In the genomic region with DNA sequence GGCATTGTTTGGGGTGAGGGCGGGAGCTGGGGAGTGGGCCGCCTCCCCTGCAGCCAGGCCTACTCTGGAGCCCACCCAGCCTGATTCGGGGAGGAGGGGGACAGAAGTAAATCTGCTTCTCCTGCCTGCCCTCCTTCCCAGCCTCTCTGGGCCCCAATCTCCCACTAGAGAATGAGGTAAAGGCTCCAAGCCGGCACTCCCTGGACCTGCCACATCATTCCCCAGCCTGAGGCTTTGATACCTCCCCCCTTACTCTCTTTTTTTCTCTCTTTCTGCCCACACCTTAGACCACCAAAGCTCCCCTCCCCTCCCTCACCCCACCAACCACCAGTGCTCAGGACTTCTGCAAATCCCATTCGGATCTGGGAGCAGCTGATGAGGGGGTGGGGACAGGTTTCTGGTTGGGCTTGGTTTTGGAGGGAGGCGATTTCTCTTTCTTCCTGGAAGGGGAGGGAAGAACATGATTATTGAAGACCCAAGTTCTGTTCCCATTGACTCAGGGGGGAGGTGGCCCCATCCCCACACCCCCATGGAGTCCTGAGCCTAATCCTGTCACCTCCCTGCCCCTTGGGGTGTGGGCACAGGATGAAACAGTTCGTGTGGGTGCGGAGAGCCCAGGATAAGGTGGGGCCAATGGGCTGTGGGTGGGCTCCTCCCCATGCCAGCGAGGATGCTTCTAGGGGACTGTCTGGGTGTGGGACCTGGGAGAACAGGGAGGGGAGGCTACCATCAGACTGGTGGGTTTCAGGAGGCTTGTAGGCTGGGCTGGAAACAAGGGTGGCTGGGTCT, we compare ENCODE assay signal across 8 cellular contexts. TPM values are rescaled to one million over a fixed set of nuclear protein-coding genes. Genes with fewer than 3 reads are reported as not detected.
A peak's percentile ranks its signal among the peaks of the same experiment; 100 is the strongest.
DNase-seq lines count a peak whose midpoint lies in the region; ATAC-seq and TF ChIP-seq lines count a peak whose summit lies in the region.

No MANE protein-coding gene starts in this region.

- 0 to 5% (median 2%) methylated on average over 8 to 9 of the region's 9 CpGs for WGBS in heart left ventricle, 4 donors

- H3K4me1 ChIP-seq in heart left ventricle, result peaks cover 29 to 78% (median 67%) of the 10 kb centered on the region in 12 donors
- peaks cover 24% of the 10 kb centered on the region for H3K4me1 ChIP-seq in iPS-18a (ENCODE audit: control insufficient read depth, low read depth, low read length)

- peak overlapping the region; percentile 86 to 100 (median 100) for H3K27ac ChIP-seq in heart left ventricle
- H3K27ac ChIP-seq in iPS-18a (ENCODE audit: low read length), result no peak overlapping the region

- H3K4me1 Mint-ChIP-seq in activated naive CD8-positive, alpha-beta T cell (ENCODE audit: low read depth), result peaks cover 66% of the 10 kb centered on the region
- peaks cover 80% of the 10 kb centered on the region for H3K4me1 Mint-ChIP-seq in stimulated activated memory B cell treated with anti-CD40 and anti-IgM and Interleukin-4, amounts not matched to agents 10 μg/mL and 1 μg/mL and 100 μg/mL, for 72 hours

- peak in 2 of 4 donors; percentile 1 to 4 for ATAC-seq in heart left ventricle
- ATAC-seq in left ventricle myocardium superior, result no peak
- ATAC-seq in stimulated activated memory B cell treated with anti-CD40 and anti-IgM and Interleukin-4, amounts not matched to agents 10 μg/mL and 1 μg/mL and 100 μg/mL, for 72 hours, result no peak
- no peak for ATAC-seq in HG03280 (IDR thresholded peaks at IDR 0.05; ENCODE audit: unreplicated experiment)

- TF ChIP-seq CTCF in heart left ventricle (IDR thresholded peaks at IDR 0.05), result no peak

- H3K9me3 Mint-ChIP-seq in activated naive CD8-positive, alpha-beta T cell (ENCODE audit: low read depth), result no peaks in the 10 kb centered on the region
- no peaks in the 10 kb centered on the region for H3K9me3 Mint-ChIP-seq in stimulated activated memory B cell treated with anti-CD40 and anti-IgM and Interleukin-4, amounts not matched to agents 10 μg/mL and 1 μg/mL and 100 μg/mL, for 72 hours

- H3K27me3 Mint-ChIP-seq in activated naive CD8-positive, alpha-beta T cell, result no peaks in the 10 kb centered on the region
- H3K27me3 Mint-ChIP-seq in stimulated activated memory B cell treated with anti-CD40 and anti-IgM and Interleukin-4, amounts not matched to agents 10 μg/mL and 1 μg/mL and 100 μg/mL, for 72 hours, result no peaks in the 10 kb centered on the region

- peak in 2 of 5 donors; percentile 47 to 56 for DNase-seq in heart left ventricle
- DNase-seq in left ventricle myocardium superior, result no peak
- DNase-seq in SKM-1 treated with dmso at 0.1 percent for 144 hours (lab: John Stamatoyannopoulos, UW; ENCODE audit: unreplicated experiment), result no peak
- DNase-seq in islet precursor cell, result no peak

- H3K36me3 ChIP-seq in heart left ventricle, result peaks cover 0 to 5% (median 0%) of the 10 kb centered on the region in 9 donors
- peaks cover 4% of the 10 kb centered on the region for H3K36me3 ChIP-seq in iPS-18a (ENCODE audit: control insufficient read depth, low read depth, low read length)

- H3K36me3 Mint-ChIP-seq in activated naive CD8-positive, alpha-beta T cell, result peaks cover 4% of the 10 kb centered on the region
- H3K36me3 Mint-ChIP-seq in stimulated activated memory B cell treated with anti-CD40 and anti-IgM and Interleukin-4, amounts not matched to agents 10 μg/mL and 1 μg/mL and 100 μg/mL, for 72 hours, result no peaks in the 10 kb centered on the region

- intact Hi-C loops in heart left ventricle (cut with DNase I) (loop anchor here in 2 of 10 donors (2.0 to 5.0 kb wide), 2 partner anchors 65 to 67 kb away; a partner anchor contains a TSS), left ventricle myocardium superior (cut with micrococcal nuclease) (no loop called here)

- no peaks in the 10 kb centered on the region for H3K27me3 ChIP-seq in heart left ventricle
- peaks cover 27% of the 10 kb centered on the region for H3K27me3 ChIP-seq in iPS-18a (ENCODE audit: control insufficient read depth, insufficient read depth, low read length)

- H3K4me3 Mint-ChIP-seq in activated naive CD8-positive, alpha-beta T cell, result peak overlapping the region; percentile 93
- peak overlapping the region; percentile 96 for H3K4me3 Mint-ChIP-seq in stimulated activated memory B cell treated with anti-CD40 and anti-IgM and Interleukin-4, amounts not matched to agents 10 μg/mL and 1 μg/mL and 100 μg/mL, for 72 hours

- peak overlapping the region; percentile 96 for H3K27ac Mint-ChIP-seq in activated naive CD8-positive, alpha-beta T cell
- H3K27ac Mint-ChIP-seq in stimulated activated memory B cell treated with anti-CD40 and anti-IgM and Interleukin-4, amounts not matched to agents 10 μg/mL and 1 μg/mL and 100 μg/mL, for 72 hours, result peak overlapping the region; percentile 99

- H3K9me3 ChIP-seq in heart left ventricle (no peaks in the 10 kb centered on the region), iPS-18a (ENCODE audit: control insufficient read depth, low read depth, low read length) (no peaks in the 10 kb centered on the region)

- H3K4me3 ChIP-seq in heart left ventricle (peak overlapping the region; percentile 77 to 100 (median 98)), iPS-18a (ENCODE audit: low read length) (peak overlapping the region; percentile 88)

- H3K9ac ChIP-seq in iPS-18a (ENCODE audit: low read length), result peak overlapping the region; percentile 70

- TF ChIP-seq POLR2A in heart left ventricle (IDR thresholded peaks at IDR 0.05), result no peak

RNA-seq across cellular contexts. Expression of a gene that starts 1.3 kb away (rescaled TPM):
- total RNA-seq in heart left ventricle (100 to 1,000 TPM; 249 to 706 (median 328) TPM), left ventricle myocardium superior (385 TPM)
- polyA plus RNA-seq in heart left ventricle, result 100 to 1,000 TPM; 236 to 331 TPM

RNA-seq across cellular contexts. Expression of a gene that starts 8.0 kb away (rescaled TPM):
- total RNA-seq in heart left ventricle, result 10 to 100 TPM; 45.3 to 77.2 (median 52.9) TPM
- polyA plus RNA-seq in heart left ventricle, result 10 to 100 TPM; 40.8 to 89.6 TPM
- 57.8 TPM for total RNA-seq in left ventricle myocardium superior

RNA-seq across cellular contexts. Expression of a gene that starts 32.3 kb away (rescaled TPM):
- total RNA-seq in heart left ventricle (1 to 10 TPM in 5 of 9 donors, under 1 TPM in 4; 0.33 to 2.6 (median 1.1) TPM), left ventricle myocardium superior (0.67 TPM)
- polyA plus RNA-seq in heart left ventricle, result under 1 TPM; 0.34 to 0.53 TPM
